ENCODE assay signal across 8 cellular contexts in genomic region chr2:102063948-102064678, GRCh38.
A peak's percentile ranks its signal among the peaks of the same experiment; 100 is the strongest.
DNase-seq lines count a peak whose midpoint lies in the region; ATAC-seq and TF ChIP-seq lines count a peak whose summit lies in the region.

No MANE protein-coding gene starts in this region.

- no peaks in the 10 kb centered on the region for H3K9me3 ChIP-seq in thoracic aorta

- H3K36me3 ChIP-seq in thoracic aorta = no peaks in the 10 kb centered on the region

- no peaks in the 10 kb centered on the region for H3K27me3 ChIP-seq in thoracic aorta (replicated peaks; ENCODE audit: insufficient read depth)

- H3K4me1 ChIP-seq in thoracic aorta (ENCODE audit: control insufficient read depth in 1 of 2, low read depth in 2 of 2) = peaks cover 39 to 61% of the 10 kb centered on the region in 2 donors

- H3K4me3 ChIP-seq in epithelial cell of esophagus (ENCODE audit: low read length) (no peak overlapping the region), thoracic aorta (peak overlapping the region; percentile 51)

- TF ChIP-seq CTCF in epithelial cell of esophagus (IDR thresholded peaks at IDR 0.05; ENCODE audit: insufficient read depth, low read depth, low read length, missing control alignments) (no peak), thoracic aorta (IDR thresholded peaks at IDR 0.05) (no peak)

- ATAC-seq in thoracic aorta (ENCODE audit: insufficient number of reproducible peaks, low FRiP score, low read depth) (peak; percentile 95), GM19328 (IDR thresholded peaks at IDR 0.05; ENCODE audit: unreplicated experiment) (no peak)

- H3K27ac ChIP-seq in thoracic aorta = peak overlapping the region; percentile 99

- DNase-seq in activated T-cell treated with anti-CD3 and anti-CD28 coated beads for 48 hours (ENCODE audit: low read depth) (peak; percentile 42), activated T-cell treated with anti-CD3 and anti-CD28 coated beads for 4 hours (no peak), SKM-1 treated with dmso at 0.1 percent for 144 hours (lab: John Stamatoyannopoulos, UW; ENCODE audit: unreplicated experiment) (peak; percentile 83), epithelial cell of esophagus (ENCODE audit: low read depth) (peak; percentile 98), midbrain (lab: John Stamatoyannopoulos, UW) (peak; percentile 47), thoracic aorta (ENCODE audit: low spot score) (peak; percentile 93), NCI-H69 (lab: John Stamatoyannopoulos, UW) (no peak)

Comparison
In these comparisons a context has a peak if more than half of its experiments do, and no peak if none do; other contexts are left out.
1. DNase-seq: peak in activated T-cell treated with anti-CD3 and anti-CD28 coated beads for 48 hours (single experiment), SKM-1 treated with dmso at 0.1 percent for 144 hours (single experiment), epithelial cell of esophagus (single experiment), midbrain (single experiment) and thoracic aorta (single experiment); none in activated T-cell treated with anti-CD3 and anti-CD28 coated beads for 4 hours (single experiment) and NCI-H69 (single experiment).